ENCODE assay signal across 1 cellular context in the genomic region with DNA sequence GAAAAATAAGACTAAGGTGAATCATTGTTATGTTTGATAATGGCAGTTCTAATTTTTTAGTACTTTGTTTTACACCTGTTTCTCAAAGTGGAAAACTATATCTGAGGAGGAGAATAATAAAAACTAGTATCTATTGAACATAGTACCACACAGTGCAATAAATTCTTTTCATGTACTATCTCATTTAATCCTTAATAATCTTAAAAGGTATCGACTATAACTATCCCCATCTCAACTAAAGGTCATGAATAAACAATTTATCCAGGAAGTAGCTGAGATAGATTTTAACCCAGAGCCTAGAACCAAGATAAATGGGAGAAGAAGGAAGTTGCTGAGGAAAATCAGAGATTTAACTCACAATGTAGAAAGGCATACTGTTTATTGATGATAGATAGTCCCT.
TF ChIP-seq lines count a peak whose summit lies in the region.

No MANE protein-coding gene starts in this region.

TF ChIP-seq in GM23338, 12 proteins besides CTCF, POLR2A, EP300 and RAD21 (continued from another document):
- TF ChIP-seq, protein P1, sequence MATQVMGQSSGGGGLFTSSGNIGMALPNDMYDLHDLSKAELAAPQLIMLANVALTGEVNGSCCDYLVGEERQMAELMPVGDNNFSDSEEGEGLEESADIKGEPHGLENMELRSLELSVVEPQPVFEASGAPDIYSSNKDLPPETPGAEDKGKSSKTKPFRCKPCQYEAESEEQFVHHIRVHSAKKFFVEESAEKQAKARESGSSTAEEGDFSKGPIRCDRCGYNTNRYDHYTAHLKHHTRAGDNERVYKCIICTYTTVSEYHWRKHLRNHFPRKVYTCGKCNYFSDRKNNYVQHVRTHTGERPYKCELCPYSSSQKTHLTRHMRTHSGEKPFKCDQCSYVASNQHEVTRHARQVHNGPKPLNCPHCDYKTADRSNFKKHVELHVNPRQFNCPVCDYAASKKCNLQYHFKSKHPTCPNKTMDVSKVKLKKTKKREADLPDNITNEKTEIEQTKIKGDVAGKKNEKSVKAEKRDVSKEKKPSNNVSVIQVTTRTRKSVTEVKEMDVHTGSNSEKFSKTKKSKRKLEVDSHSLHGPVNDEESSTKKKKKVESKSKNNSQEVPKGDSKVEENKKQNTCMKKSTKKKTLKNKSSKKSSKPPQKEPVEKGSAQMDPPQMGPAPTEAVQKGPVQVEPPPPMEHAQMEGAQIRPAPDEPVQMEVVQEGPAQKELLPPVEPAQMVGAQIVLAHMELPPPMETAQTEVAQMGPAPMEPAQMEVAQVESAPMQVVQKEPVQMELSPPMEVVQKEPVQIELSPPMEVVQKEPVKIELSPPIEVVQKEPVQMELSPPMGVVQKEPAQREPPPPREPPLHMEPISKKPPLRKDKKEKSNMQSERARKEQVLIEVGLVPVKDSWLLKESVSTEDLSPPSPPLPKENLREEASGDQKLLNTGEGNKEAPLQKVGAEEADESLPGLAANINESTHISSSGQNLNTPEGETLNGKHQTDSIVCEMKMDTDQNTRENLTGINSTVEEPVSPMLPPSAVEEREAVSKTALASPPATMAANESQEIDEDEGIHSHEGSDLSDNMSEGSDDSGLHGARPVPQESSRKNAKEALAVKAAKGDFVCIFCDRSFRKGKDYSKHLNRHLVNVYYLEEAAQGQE (IDR thresholded peaks at IDR 0.05; ENCODE audit: unreplicated experiment) = no peak
- no peak for TF ChIP-seq EZH2phosphoT487 (IDR thresholded peaks at IDR 0.05; ENCODE audit: unreplicated experiment)
- no peak for TF ChIP-seq ZNF331 (CRISPR knock-in tag; IDR thresholded peaks at IDR 0.05; ENCODE audit: low read depth)
- TF ChIP-seq, protein P2, sequence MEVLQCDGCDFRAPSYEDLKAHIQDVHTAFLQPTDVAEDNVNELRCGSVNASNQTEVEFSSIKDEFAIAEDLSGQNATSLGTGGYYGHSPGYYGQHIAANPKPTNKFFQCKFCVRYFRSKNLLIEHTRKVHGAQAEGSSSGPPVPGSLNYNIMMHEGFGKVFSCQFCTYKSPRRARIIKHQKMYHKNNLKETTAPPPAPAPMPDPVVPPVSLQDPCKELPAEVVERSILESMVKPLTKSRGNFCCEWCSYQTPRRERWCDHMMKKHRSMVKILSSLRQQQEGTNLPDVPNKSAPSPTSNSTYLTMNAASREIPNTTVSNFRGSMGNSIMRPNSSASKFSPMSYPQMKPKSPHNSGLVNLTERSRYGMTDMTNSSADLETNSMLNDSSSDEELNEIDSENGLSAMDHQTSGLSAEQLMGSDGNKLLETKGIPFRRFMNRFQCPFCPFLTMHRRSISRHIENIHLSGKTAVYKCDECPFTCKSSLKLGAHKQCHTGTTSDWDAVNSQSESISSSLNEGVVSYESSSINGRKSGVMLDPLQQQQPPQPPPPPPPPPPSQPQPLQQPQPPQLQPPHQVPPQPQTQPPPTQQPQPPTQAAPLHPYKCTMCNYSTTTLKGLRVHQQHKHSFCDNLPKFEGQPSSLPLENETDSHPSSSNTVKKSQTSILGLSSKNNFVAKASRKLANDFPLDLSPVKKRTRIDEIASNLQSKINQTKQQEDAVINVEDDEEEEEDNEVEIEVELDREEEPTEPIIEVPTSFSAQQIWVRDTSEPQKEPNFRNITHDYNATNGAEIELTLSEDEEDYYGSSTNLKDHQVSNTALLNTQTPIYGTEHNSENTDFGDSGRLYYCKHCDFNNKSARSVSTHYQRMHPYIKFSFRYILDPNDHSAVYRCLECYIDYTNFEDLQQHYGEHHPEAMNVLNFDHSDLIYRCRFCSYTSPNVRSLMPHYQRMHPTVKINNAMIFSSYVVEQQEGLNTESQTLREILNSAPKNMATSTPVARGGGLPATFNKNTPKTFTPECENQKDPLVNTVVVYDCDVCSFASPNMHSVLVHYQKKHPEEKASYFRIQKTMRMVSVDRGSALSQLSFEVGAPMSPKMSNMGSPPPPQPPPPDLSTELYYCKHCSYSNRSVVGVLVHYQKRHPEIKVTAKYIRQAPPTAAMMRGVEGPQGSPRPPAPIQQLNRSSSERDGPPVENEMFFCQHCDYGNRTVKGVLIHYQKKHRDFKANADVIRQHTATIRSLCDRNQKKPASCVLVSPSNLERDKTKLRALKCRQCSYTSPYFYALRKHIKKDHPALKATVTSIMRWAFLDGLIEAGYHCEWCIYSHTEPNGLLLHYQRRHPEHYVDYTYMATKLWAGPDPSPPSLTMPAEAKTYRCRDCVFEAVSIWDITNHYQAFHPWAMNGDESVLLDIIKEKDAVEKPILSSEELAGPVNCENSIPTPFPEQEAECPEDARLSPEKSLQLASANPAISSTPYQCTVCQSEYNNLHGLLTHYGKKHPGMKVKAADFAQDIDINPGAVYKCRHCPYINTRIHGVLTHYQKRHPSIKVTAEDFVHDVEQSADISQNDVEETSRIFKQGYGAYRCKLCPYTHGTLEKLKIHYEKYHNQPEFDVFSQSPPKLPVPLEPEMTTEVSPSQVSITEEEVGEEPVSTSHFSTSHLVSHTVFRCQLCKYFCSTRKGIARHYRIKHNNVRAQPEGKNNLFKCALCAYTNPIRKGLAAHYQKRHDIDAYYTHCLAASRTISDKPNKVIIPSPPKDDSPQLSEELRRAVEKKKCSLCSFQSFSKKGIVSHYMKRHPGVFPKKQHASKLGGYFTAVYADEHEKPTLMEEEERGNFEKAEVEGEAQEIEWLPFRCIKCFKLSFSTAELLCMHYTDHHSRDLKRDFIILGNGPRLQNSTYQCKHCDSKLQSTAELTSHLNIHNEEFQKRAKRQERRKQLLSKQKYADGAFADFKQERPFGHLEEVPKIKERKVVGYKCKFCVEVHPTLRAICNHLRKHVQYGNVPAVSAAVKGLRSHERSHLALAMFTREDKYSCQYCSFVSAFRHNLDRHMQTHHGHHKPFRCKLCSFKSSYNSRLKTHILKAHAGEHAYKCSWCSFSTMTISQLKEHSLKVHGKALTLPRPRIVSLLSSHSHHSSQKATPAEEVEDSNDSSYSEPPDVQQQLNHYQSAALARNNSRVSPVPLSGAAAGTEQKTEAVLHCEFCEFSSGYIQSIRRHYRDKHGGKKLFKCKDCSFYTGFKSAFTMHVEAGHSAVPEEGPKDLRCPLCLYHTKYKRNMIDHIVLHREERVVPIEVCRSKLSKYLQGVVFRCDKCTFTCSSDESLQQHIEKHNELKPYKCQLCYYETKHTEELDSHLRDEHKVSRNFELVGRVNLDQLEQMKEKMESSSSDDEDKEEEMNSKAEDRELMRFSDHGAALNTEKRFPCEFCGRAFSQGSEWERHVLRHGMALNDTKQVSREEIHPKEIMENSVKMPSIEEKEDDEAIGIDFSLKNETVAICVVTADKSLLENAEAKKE (CRISPR knock-in tag; IDR thresholded peaks at IDR 0.05) = no peak
- no peak for TF ChIP-seq EZH2 (IDR thresholded peaks at IDR 0.05; ENCODE audit: low read depth, unreplicated experiment)
- TF ChIP-seq JUNB (IDR thresholded peaks at IDR 0.05; ENCODE audit: unreplicated experiment) = no peak
TF ChIP-seq in GM23338: peak in this region for 0.
